In genomic region chr9:124868511-124869465, GRCh38 we compare ENCODE assay signal across 8 cellular contexts.
A peak's percentile ranks its signal among the peaks of the same experiment; 100 is the strongest.
DNase-seq lines count a peak whose midpoint lies in the region; ATAC-seq and TF ChIP-seq lines count a peak whose summit lies in the region.

No MANE protein-coding gene starts in this region.

- DNase-seq in KBM-7 (peak; percentile 95), RWPE2 (ENCODE audit: low spot score) (peak; percentile 87), fibroblast of pulmonary artery (ENCODE audit: low read depth) (peak; percentile 76)
- peak; percentile 90 for DNase-seq in activated effector memory CD4-positive, alpha-beta T cell treated with Interleukin-2 at 50 U/mL for 16 hours
- DNase-seq in stimulated activated naive CD8-positive, alpha-beta T cell treated with anti-CD3 and anti-CD28 coated beads, Interleukin-15, Interleukin-2, amounts not matched to agents 100 U/mL and 50 U/mL, for 24 hours = peak; percentile 95

- in situ Hi-C loops in KBM-7 (cut with MboI; ENCODE audit: low pct_unique_long_range_greater_than_20kb, low sequenced_read_pairs) = loop anchor here (25.0 kb wide), 1 partner anchor 519 kb away; no protein-coding TSS in a partner anchor

- peaks cover 7% of the 10 kb centered on the region for H3F3A ChIP-seq in DOHH2 (ENCODE audit: control insufficient read depth, insufficient read depth)

- H4K20me1 ChIP-seq in DOHH2 (ENCODE audit: control insufficient read depth, insufficient read depth, low read depth, low read length) = peaks cover 27% of the 10 kb centered on the region; the same call in 1 of the 2 replicates

- H3K9me3 Mint-ChIP-seq in nephron = no peaks in the 10 kb centered on the region

- no peaks in the 10 kb centered on the region for H3K27me3 Mint-ChIP-seq in nephron (ENCODE audit: low read depth)

- H3K4me1 ChIP-seq in DOHH2 (ENCODE audit: control insufficient read depth, low read length) (peaks cover 50% of the 10 kb centered on the region), RWPE2 (ENCODE audit: insufficient read depth, poor library complexity, severe bottlenecking) (peaks cover 28% of the 10 kb centered on the region)

- peaks cover 66% of the 10 kb centered on the region for H3K79me2 ChIP-seq in DOHH2 (ENCODE audit: control insufficient read depth, low read length)

- TF ChIP-seq CTCF in DOHH2 (IDR thresholded peaks at IDR 0.05; ENCODE audit: low read depth, low read length, poor library complexity, severe bottlenecking) (peak; percentile 71), RWPE2 (IDR thresholded peaks at IDR 0.05; ENCODE audit: poor library complexity, severe bottlenecking) (peak; percentile 45), fibroblast of pulmonary artery (IDR thresholded peaks at IDR 0.05; ENCODE audit: low read length, missing control alignments) (peak; percentile 16), nephron (IDR thresholded peaks at IDR 0.05; ENCODE audit: unreplicated experiment in 3 of 3) (no peak)

- no peaks in the 10 kb centered on the region for H3K9me2 ChIP-seq in DOHH2 (replicated peaks; ENCODE audit: control insufficient read depth, low read length)

- peaks cover 34% of the 10 kb centered on the region for H3K4me1 Mint-ChIP-seq in nephron

- H3K36me3 Mint-ChIP-seq in nephron (ENCODE audit: low read depth) = peaks cover 11% of the 10 kb centered on the region

- H3K4me2 ChIP-seq in DOHH2 (ENCODE audit: low read length) = peak overlapping the region; percentile 91

- H3K27ac Mint-ChIP-seq in nephron = peak overlapping the region; percentile 89 to 98 (median 96)

- H3K9me3 ChIP-seq in DOHH2 (ENCODE audit: control insufficient read depth, insufficient read depth, low read length) (no peaks in the 10 kb centered on the region), RWPE2 (ENCODE audit: severe bottlenecking) (no peaks in the 10 kb centered on the region)

- peak overlapping the region; percentile 91 for H3K27ac ChIP-seq in DOHH2 (ENCODE audit: low read depth, low read length)
- H3K27ac ChIP-seq in RWPE2 (ENCODE audit: poor library complexity, severe bottlenecking) = peak overlapping the region; percentile 87

- ATAC-seq in GM21619 (IDR thresholded peaks at IDR 0.05; ENCODE audit: unreplicated experiment) (peak; percentile 57), RWPE2 (ENCODE audit: low read depth) (peak; percentile 85)
- peak; percentile 81 for ATAC-seq in stimulated activated naive CD8-positive, alpha-beta T cell treated with anti-CD3 and anti-CD28 coated beads, Interleukin-15, Interleukin-2, amounts not matched to agents 100 U/mL and 50 U/mL, for 24 hours

- no peaks in the 10 kb centered on the region for H3K27me3 ChIP-seq in DOHH2 (ENCODE audit: control insufficient read depth, low read length)
- no peaks in the 10 kb centered on the region for H3K27me3 ChIP-seq in RWPE2 (ENCODE audit: insufficient read depth, poor library complexity, severe bottlenecking)

- H3K4me3 ChIP-seq in DOHH2 (ENCODE audit: low read length) = peak overlapping the region; percentile 75
- H3K4me3 ChIP-seq in RWPE2 (ENCODE audit: severe bottlenecking) = peak overlapping the region; percentile 66
- peak overlapping the region; percentile 94 for H3K4me3 ChIP-seq in fibroblast of pulmonary artery (replicated peaks; ENCODE audit: low read depth, low read length)

- H3K36me3 ChIP-seq in DOHH2 (ENCODE audit: control insufficient read depth, low read length) = peaks cover 56% of the 10 kb centered on the region
- H3K36me3 ChIP-seq in RWPE2 (ENCODE audit: low read depth) = peaks cover 26% of the 10 kb centered on the region

- peak overlapping the region; percentile 96 to 97 (median 96) for H3K4me3 Mint-ChIP-seq in nephron

Comparison
In these comparisons a context has a peak if more than half of its experiments do, and no peak if none do; other contexts are left out.
1. Peak in every context shown above with its lines: DNase-seq, ATAC-seq, H3K4me3 ChIP-seq and H3K27ac ChIP-seq.
2. CTCF ChIP-seq: peak in DOHH2 (single experiment), RWPE2 (single experiment) and fibroblast of pulmonary artery (single experiment); none in nephron (0 of 3).